In the genomic region with DNA sequence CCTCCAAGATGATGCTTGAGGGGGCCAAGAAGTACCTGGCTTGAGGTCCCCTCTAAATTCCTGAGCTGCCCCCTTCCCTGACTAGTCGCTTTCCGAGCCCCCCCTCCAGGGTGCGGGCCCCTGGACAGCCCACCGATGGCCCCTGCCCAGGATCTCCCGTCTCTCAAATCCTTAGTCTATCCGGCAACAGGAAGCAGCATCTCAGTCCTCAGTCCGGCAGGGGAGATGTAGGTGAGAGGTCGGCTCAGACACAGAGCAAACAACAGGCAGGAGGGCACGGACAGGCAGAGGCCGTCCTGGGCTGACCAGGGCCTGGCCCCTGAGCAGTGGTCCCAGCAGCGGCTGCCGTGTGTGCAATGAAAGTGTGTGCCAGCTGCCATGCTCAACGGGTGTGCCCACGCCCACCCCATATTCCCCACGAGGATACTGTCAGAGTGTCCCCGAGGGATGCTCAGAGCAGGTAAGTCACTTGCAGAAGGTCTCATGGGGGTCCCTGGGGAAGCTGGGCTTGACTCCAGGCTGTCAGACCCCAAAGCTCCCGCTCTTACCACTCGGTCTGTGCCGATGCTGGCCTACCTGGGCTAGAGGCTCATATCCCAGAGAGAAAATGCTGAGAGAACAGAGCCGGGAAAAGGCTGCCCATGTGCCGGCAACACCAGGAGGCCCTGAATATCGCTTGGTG, we compare ENCODE assay signal across 1 cellular context.
TF ChIP-seq lines count a peak whose summit lies in the region.

No MANE protein-coding gene starts in this region.

TF ChIP-seq in H1, 55 proteins besides CTCF, POLR2A, EP300 and RAD21:
- TF ChIP-seq, protein P1, sequence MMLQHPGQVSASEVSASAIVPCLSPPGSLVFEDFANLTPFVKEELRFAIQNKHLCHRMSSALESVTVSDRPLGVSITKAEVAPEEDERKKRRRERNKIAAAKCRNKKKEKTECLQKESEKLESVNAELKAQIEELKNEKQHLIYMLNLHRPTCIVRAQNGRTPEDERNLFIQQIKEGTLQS (IDR thresholded peaks at IDR 0.05; ENCODE audit: insufficient read depth, low read depth, low read length): no peak
- no peak for TF ChIP-seq EGR1 (IDR thresholded peaks at IDR 0.05; ENCODE audit: borderline replicate concordance, low read depth, low read length)
- no peak for TF ChIP-seq SRF (IDR thresholded peaks at IDR 0.05; ENCODE audit: low read depth, low read length)
- no peak for TF ChIP-seq FOSL1 (IDR thresholded peaks at IDR 0.05; ENCODE audit: insufficient read depth, low read depth, low read length)
- no peak for TF ChIP-seq JUN (IDR thresholded peaks at IDR 0.05; ENCODE audit: low read depth, low read length)
